In the genomic region with DNA sequence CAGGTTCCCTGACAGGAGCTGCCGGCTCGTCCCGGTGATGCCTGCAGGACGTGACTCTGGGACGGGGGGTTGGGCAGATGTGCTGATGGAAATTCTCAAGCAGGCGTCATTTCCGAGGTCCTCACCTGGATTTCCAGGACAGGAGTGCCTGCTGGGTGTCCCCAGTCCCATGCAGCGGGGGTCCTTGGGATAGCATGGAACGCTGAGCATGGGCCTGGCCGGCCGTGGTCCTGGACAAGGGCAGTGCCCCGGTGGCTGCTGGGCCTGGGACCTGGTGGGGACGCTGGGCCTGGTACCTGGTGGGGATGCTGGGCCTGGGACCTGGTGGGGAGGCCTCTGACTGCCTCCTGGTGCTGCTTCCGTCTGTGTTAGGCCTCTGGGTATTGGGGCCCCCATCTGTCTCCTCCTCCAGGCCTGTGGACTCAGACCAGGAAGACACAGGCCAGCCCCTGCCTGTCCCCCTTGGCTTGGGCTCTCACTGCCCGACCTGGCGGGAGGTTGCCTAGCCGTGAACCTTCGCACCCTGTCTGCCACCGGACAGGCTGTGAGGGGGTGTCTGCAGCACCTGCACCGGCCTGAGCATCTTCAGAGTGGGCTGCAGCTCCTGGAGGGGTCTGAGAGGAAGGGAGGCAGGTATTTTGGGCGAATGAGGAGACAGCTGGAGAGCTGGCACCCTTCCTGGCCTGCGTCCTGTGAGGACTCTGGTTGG, we compare ENCODE assay signal across 34 cellular contexts. TPM values are rescaled to one million over a fixed set of nuclear protein-coding genes. Genes with fewer than 3 reads are reported as not detected.
"Had no signal": no experiment of that assay in that cellular context is flagged by ENCODE, and none has a peak within 500 bp of the region (broad histone marks: within the 10 kb centered on the region; RNA-seq: fewer than 3 reads in every experiment).

No MANE protein-coding gene starts in this region.

- ATAC-seq: activated CD4-positive, alpha-beta T cell treated with anti-CD3 and anti-CD28 coated beads for 36 hours; activated CD8-positive, alpha-beta memory T cell treated with anti-CD3 and anti-CD28 coated beads, Interleukin-2, amount 10 ng/mL, durations not matched to agents 7 days and 5 days; activated CD8-positive, alpha-beta T cell treated with anti-CD3 and anti-CD28 coated beads, Interleukin-2, amount 10 ng/mL, durations not matched to agents 7 days and 5 days; activated naive CD8-positive, alpha-beta T cell treated with anti-CD3 and anti-CD28 coated beads, Interleukin-2, amount 50 U/mL, for 24 hours; gastrocnemius medialis had no signal

- H3K4me3 ChIP-seq: adrenal gland, ascending aorta, breast epithelium, cardiac muscle cell, esophagus squamous epithelium, gastrocnemius medialis, heart left ventricle had no signal

- DNase-seq: activated CD4-positive, alpha-beta memory T cell treated with anti-CD3 and anti-CD28 coated beads for 36 hours; activated CD4-positive, alpha-beta T cell treated with anti-CD3 and anti-CD28 coated beads for 36 hours; activated CD4-positive, alpha-beta T cell treated with anti-CD3 and anti-CD28 coated beads, Interleukin-2, amount 10 ng/mL, durations not matched to agents 24 days and 14 days; activated CD4-positive, CD25-positive, alpha-beta regulatory T cell; activated CD4-positive, CD25-positive, alpha-beta regulatory T cell treated with anti-CD3 and anti-CD28 coated beads, Interleukin-2, amount 50 U/mL, for 72 hours; activated CD8-positive, alpha-beta memory T cell treated with anti-CD3 and anti-CD28 coated beads, Interleukin-2, amount 10 ng/mL, durations not matched to agents 7 days and 5 days; activated CD8-positive, alpha-beta memory T cell treated with anti-CD3 and anti-CD28 coated beads, Interleukin-2, amount 50 U/mL, for 4 hours; activated CD8-positive, alpha-beta T cell treated with anti-CD3 and anti-CD28 coated beads, Interleukin-2, amount 10 ng/mL, durations not matched to agents 7 days and 5 days; activated effector memory CD4-positive, alpha-beta T cell treated with anti-CD3 and anti-CD28 coated beads, Interleukin-2, amount 50 U/mL, for 16 hours; activated naive CD4-positive, alpha-beta T cell treated with anti-CD3 and anti-CD28 coated beads for 36 hours; activated naive CD8-positive, alpha-beta T cell treated with anti-CD3 and anti-CD28 coated beads for 36 hours; activated naive CD8-positive, alpha-beta T cell treated with anti-CD3 and anti-CD28 coated beads, Interleukin-2, amount 50 U/mL, for 24 hours; activated T-cell treated with anti-CD3 and anti-CD28 coated beads, Interleukin-2, amount 50 U/mL, for 1 hour; activated T-cell treated with anti-CD3 and anti-CD28 coated beads, Interleukin-2, amount 50 U/mL, for 48 hours; cortex of kidney; dermis blood vessel endothelial cell; effector CD8-positive, alpha-beta T cell; esophagus squamous epithelium; gastrocnemius medialis; glutamatergic neuron; heart left ventricle; T-helper 2 cell had no signal

- H3K9me3 ChIP-seq: adrenal gland, ascending aorta, breast epithelium, esophagus squamous epithelium, gastrocnemius medialis, heart left ventricle had no signal

- H3K27ac Mint-ChIP-seq: activated CD4-positive, alpha-beta memory T cell treated with anti-CD3 and anti-CD28 coated beads for 36 hours; activated CD4-positive, alpha-beta T cell treated with anti-CD3 and anti-CD28 coated beads for 36 hours; activated CD4-positive, alpha-beta T cell treated with anti-CD3 and anti-CD28 coated beads, Interleukin-2, amount 10 ng/mL, durations not matched to agents 24 days and 14 days; activated CD8-positive, alpha-beta memory T cell treated with anti-CD3 and anti-CD28 coated beads, Interleukin-2, amount 10 ng/mL, durations not matched to agents 7 days and 5 days; activated CD8-positive, alpha-beta T cell treated with anti-CD3 and anti-CD28 coated beads, Interleukin-2, amount 10 ng/mL, durations not matched to agents 7 days and 5 days; activated naive CD4-positive, alpha-beta T cell treated with anti-CD3 and anti-CD28 coated beads, Interleukin-2, amount 50 U/mL, for 24 hours; activated naive CD8-positive, alpha-beta T cell treated with anti-CD3 and anti-CD28 coated beads for 36 hours; activated naive CD8-positive, alpha-beta T cell treated with anti-CD3 and anti-CD28 coated beads, Interleukin-2, amount 50 U/mL, for 24 hours; activated T-helper 1 cell treated with anti-CD3 and anti-CD28 coated beads, Interleukin-12 subunit alpha, Interleukin-12 subunit beta, Interleukin-2, Interleukin-4 antibody, amounts not matched to agents 30 ng/mL and 10 ng/mL and 1 ng/mL, durations not matched to agents 14 hours and 24 hours and 36 hours; activated T-helper 2 cell treated with anti-CD3 and anti-CD28 coated beads, Interferon-gamma antibody, Interleukin-2, Interleukin-4, amounts not matched to agents 10 μg/mL and 5 μg/mL and 100 μg/mL, durations not matched to agents 14 hours and 24 hours and 36 hours had no signal

- H3K36me3 ChIP-seq: breast epithelium had no signal

- H3K4me3 Mint-ChIP-seq: activated CD4-positive, alpha-beta memory T cell treated with anti-CD3 and anti-CD28 coated beads for 36 hours; activated CD4-positive, alpha-beta T cell treated with anti-CD3 and anti-CD28 coated beads for 36 hours; activated CD4-positive, alpha-beta T cell treated with anti-CD3 and anti-CD28 coated beads, Interleukin-2, amount 10 ng/mL, durations not matched to agents 24 days and 14 days; activated CD8-positive, alpha-beta memory T cell treated with anti-CD3 and anti-CD28 coated beads, Interleukin-2, amount 10 ng/mL, durations not matched to agents 7 days and 5 days; activated CD8-positive, alpha-beta T cell treated with anti-CD3 and anti-CD28 coated beads, Interleukin-2, amount 10 ng/mL, durations not matched to agents 7 days and 5 days; activated naive CD4-positive, alpha-beta T cell treated with anti-CD3 and anti-CD28 coated beads for 36 hours; activated naive CD4-positive, alpha-beta T cell treated with anti-CD3 and anti-CD28 coated beads, Interleukin-2, amount 50 U/mL, for 24 hours; activated naive CD8-positive, alpha-beta T cell treated with anti-CD3 and anti-CD28 coated beads for 36 hours; activated naive CD8-positive, alpha-beta T cell treated with anti-CD3 and anti-CD28 coated beads, Interleukin-2, amount 50 U/mL, for 24 hours; activated T-helper 1 cell treated with anti-CD3 and anti-CD28 coated beads, Interleukin-12 subunit alpha, Interleukin-12 subunit beta, Interleukin-2, Interleukin-4 antibody, amounts not matched to agents 30 ng/mL and 10 ng/mL and 1 ng/mL, durations not matched to agents 14 hours and 24 hours and 36 hours; central memory CD8-positive, alpha-beta T cell had no signal

- H3K27me3 ChIP-seq: adrenal gland, ascending aorta, breast epithelium, cardiac muscle cell, esophagus squamous epithelium, gastrocnemius medialis, heart left ventricle had no signal

- H3K27ac ChIP-seq: adrenal gland, ascending aorta, breast epithelium, cardiac muscle cell, epithelial cell of prostate, esophagus squamous epithelium, gastrocnemius medialis, heart left ventricle had no signal

- H3K9me3 Mint-ChIP-seq: activated CD4-positive, alpha-beta memory T cell treated with anti-CD3 and anti-CD28 coated beads for 36 hours; activated CD4-positive, alpha-beta T cell treated with anti-CD3 and anti-CD28 coated beads, Interleukin-2, amount 10 ng/mL, durations not matched to agents 24 days and 14 days; activated naive CD4-positive, alpha-beta T cell treated with anti-CD3 and anti-CD28 coated beads for 36 hours; activated naive CD4-positive, alpha-beta T cell treated with anti-CD3 and anti-CD28 coated beads, Interleukin-2, amount 50 U/mL, for 24 hours; activated naive CD8-positive, alpha-beta T cell treated with anti-CD3 and anti-CD28 coated beads for 36 hours; activated naive CD8-positive, alpha-beta T cell treated with anti-CD3 and anti-CD28 coated beads, Interleukin-2, amount 50 U/mL, for 24 hours; activated T-helper 1 cell treated with anti-CD3 and anti-CD28 coated beads, Interleukin-12 subunit alpha, Interleukin-12 subunit beta, Interleukin-2, Interleukin-4 antibody, amounts not matched to agents 30 ng/mL and 10 ng/mL and 1 ng/mL, durations not matched to agents 14 hours and 24 hours and 36 hours; activated T-helper 2 cell treated with anti-CD3 and anti-CD28 coated beads, Interferon-gamma antibody, Interleukin-2, Interleukin-4, amounts not matched to agents 10 μg/mL and 5 μg/mL and 100 μg/mL, durations not matched to agents 14 hours and 24 hours and 36 hours; brain; central memory CD8-positive, alpha-beta T cell had no signal

- H3K27me3 Mint-ChIP-seq: activated CD4-positive, alpha-beta memory T cell treated with anti-CD3 and anti-CD28 coated beads for 36 hours; activated CD4-positive, alpha-beta T cell treated with anti-CD3 and anti-CD28 coated beads for 36 hours; activated CD4-positive, alpha-beta T cell treated with anti-CD3 and anti-CD28 coated beads, Interleukin-2, amount 10 ng/mL, durations not matched to agents 24 days and 14 days; activated CD8-positive, alpha-beta memory T cell treated with anti-CD3 and anti-CD28 coated beads, Interleukin-2, amount 10 ng/mL, durations not matched to agents 7 days and 5 days; activated naive CD4-positive, alpha-beta T cell treated with anti-CD3 and anti-CD28 coated beads, Interleukin-2, amount 50 U/mL, for 24 hours; activated naive CD8-positive, alpha-beta T cell treated with anti-CD3 and anti-CD28 coated beads for 36 hours; activated naive CD8-positive, alpha-beta T cell treated with anti-CD3 and anti-CD28 coated beads, Interleukin-2, amount 50 U/mL, for 24 hours; central memory CD8-positive, alpha-beta T cell had no signal

RNA-seq across cellular contexts. Expression of gene TNFRSF6B, which starts 32.2 kb away (rescaled TPM):
- total RNA-seq: activated CD4-positive, alpha-beta memory T cell treated with anti-CD3 and anti-CD28 coated beads for 36 hours; activated CD4-positive, alpha-beta T cell treated with anti-CD3 and anti-CD28 coated beads, Interleukin-2, amount 10 ng/mL, durations not matched to agents 24 days and 14 days; activated CD8-positive, alpha-beta memory T cell treated with anti-CD3 and anti-CD28 coated beads for 36 hours; activated CD8-positive, alpha-beta memory T cell treated with anti-CD3 and anti-CD28 coated beads, Interleukin-2, amount 10 ng/mL, durations not matched to agents 7 days and 5 days; activated CD8-positive, alpha-beta T cell treated with anti-CD3 and anti-CD28 coated beads, Interleukin-2, amount 10 ng/mL, durations not matched to agents 7 days and 5 days; activated naive CD4-positive, alpha-beta T cell treated with anti-CD3 and anti-CD28 coated beads for 36 hours; activated naive CD8-positive, alpha-beta T cell treated with anti-CD3 and anti-CD28 coated beads for 36 hours; activated T-helper 1 cell treated with anti-CD3 and anti-CD28 coated beads, Interleukin-12 subunit alpha, Interleukin-12 subunit beta, Interleukin-2, Interleukin-4 antibody, amounts not matched to agents 30 ng/mL and 10 ng/mL and 1 ng/mL, durations not matched to agents 14 hours and 24 hours and 36 hours; activated T-helper 2 cell treated with anti-CD3 and anti-CD28 coated beads, Interferon-gamma antibody, Interleukin-2, Interleukin-4, amounts not matched to agents 10 μg/mL and 5 μg/mL and 100 μg/mL, durations not matched to agents 14 hours and 24 hours and 36 hours; T-helper 1 cell treated with Interleukin-12 subunit alpha and Interleukin-12 subunit beta and Interleukin-4 antibody, amounts not matched to agents 30 ng/mL and 1 ng/mL, for 36 hours had no signal
